ENCODE assay signal across 1 cellular context in the genomic region with DNA sequence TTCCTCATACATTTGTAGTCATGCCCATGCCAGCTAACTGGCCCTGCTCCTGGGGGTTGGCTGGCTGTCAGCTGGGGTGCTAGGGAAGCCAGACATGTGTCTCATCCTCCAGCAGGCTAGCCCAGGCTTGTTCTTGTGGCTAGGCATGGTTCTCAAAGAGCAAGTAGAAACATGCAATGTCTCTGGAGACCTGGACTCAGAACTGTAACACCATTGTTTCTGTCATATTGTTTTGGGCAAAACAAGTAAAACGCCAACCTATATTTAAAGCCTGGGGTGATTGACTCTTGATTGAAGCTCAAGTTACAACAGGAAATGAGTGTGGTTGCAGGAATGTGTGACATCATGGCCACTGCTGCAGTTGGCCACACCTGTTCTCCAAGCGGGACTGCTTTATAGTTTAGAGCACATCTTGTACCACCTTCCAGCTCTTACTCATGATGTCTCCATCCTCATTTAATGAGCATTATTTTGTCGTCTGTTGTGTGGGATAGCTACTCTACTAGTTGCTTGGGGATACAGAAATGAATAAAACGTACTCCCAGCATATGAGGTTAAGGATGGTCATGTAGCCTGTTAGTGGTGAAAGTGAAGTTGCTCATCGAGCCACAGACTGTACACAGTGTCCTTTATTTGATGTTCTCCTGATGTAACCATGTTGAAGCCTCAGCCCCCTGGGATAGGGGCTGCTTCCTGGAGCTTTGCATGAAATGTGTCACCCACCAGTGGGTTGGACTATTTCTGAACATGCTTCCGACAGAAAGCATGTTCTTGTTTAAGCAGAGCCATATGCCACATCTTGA.
TF ChIP-seq lines count a peak whose summit lies in the region.

No MANE protein-coding gene starts in this region.

TF ChIP-seq in WTC11, 78 proteins besides CTCF, POLR2A, EP300 and RAD21 (continued from another document):
- TF ChIP-seq, protein P1, sequence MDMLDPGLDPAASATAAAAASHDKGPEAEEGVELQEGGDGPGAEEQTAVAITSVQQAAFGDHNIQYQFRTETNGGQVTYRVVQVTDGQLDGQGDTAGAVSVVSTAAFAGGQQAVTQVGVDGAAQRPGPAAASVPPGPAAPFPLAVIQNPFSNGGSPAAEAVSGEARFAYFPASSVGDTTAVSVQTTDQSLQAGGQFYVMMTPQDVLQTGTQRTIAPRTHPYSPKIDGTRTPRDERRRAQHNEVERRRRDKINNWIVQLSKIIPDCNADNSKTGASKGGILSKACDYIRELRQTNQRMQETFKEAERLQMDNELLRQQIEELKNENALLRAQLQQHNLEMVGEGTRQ (CRISPR knock-in tag; IDR thresholded peaks at IDR 0.05), result no peak
- no peak for TF ChIP-seq NFE2L1 (CRISPR knock-in tag; IDR thresholded peaks at IDR 0.05)
- no peak for TF ChIP-seq PRRX2 (CRISPR knock-in tag; IDR thresholded peaks at IDR 0.05)
